24 cellular contexts compared by ENCODE assay signal in genomic region chr3:5278666-5279065, GRCh38.
"Had no signal": no experiment of that assay in that cellular context is flagged by ENCODE, and none has a peak within 500 bp of the region (broad histone marks: within the 10 kb centered on the region; RNA-seq: fewer than 3 reads in every experiment).

No MANE protein-coding gene starts in this region.

- H3K36me3 ChIP-seq: brain microvascular endothelial cell had no signal

- H3K27me3 ChIP-seq: brain microvascular endothelial cell had no signal

- ATAC-seq: activated CD8-positive, alpha-beta memory T cell treated with anti-CD3 and anti-CD28 coated beads, Interleukin-2, amount 10 ng/mL, durations not matched to agents 7 days and 5 days; activated T-cell treated with anti-CD3 and anti-CD28 coated beads, Interleukin-2, amount 50 U/mL, for 4 hours; WTC11 had no signal

- H3K27ac ChIP-seq: brain microvascular endothelial cell had no signal

- DNase-seq: activated CD4-positive, alpha-beta T cell treated with anti-CD3 and anti-CD28 coated beads for 48 hours; activated CD4-positive, alpha-beta T cell treated with anti-CD3 and anti-CD28 coated beads, Interleukin-2, amount 50 U/mL, for 48 hours; activated CD4-positive, CD25-positive, alpha-beta regulatory T cell treated with anti-CD3 and anti-CD28 coated beads, Interleukin-2, amount 50 U/mL, for 72 hours; activated CD8-positive, alpha-beta memory T cell treated with anti-CD3 and anti-CD28 coated beads, Interleukin-2, amount 10 ng/mL, durations not matched to agents 7 days and 5 days; activated effector memory CD4-positive, alpha-beta T cell treated with anti-CD3 and anti-CD28 coated beads, Interleukin-2, amount 50 U/mL, for 16 hours; activated naive CD4-positive, alpha-beta T cell treated with anti-CD3 and anti-CD28 coated beads for 36 hours; activated T-cell treated with anti-CD3 and anti-CD28 coated beads, Interleukin-2, amount 50 U/mL, for 4 hours; amygdala; brain microvascular endothelial cell; caudate nucleus; Kasumi-1; KBM-7; NCI-H1048; NCI-H1417; NCI-H1930; NCI-H2171; NCI-H2227 treated with DMSO at 0.1 percent for 48 hours; NCI-H526 treated with DMSO at 0.1 percent for 48 hours; NCI-H82; NK-92 treated with Interleukin-12 subunit alpha and Interleukin-12 subunit beta, amount 100 ng/mL, for 24 hours; SHP77 treated with DMSO at 0.1 percent for 48 hours had no signal

- FAIRE-seq: astrocyte, RCC 7860 had no signal
